9 cellular contexts compared by ENCODE assay signal in the genomic region with DNA sequence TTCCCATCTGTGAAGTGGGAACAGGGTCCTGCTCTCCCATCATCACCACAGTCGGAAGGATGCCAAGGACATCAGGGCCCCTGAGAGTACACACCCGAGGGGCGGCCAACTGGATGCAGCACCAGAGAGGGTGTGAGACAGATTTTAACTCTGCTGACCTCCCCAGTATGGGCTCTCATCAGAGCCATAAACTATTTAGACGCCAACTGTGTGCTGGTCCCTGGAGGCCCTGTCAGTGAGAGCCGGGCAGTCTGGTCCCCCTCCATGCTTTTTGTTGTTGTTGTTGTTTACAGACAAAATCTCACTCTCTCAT. TPM values are rescaled to one million over a fixed set of nuclear protein-coding genes. Genes with fewer than 3 reads are reported as not detected.
DNase-seq lines count a peak whose midpoint lies in the region; ATAC-seq, FAIRE-seq and TF ChIP-seq lines count a peak whose summit lies in the region.
"Had no signal": no experiment of that assay in that cellular context is flagged by ENCODE, and none has a peak within 500 bp of the region (broad histone marks: within the 10 kb centered on the region; RNA-seq: fewer than 3 reads in every experiment).

No MANE protein-coding gene starts in this region.

- POLR2A ChIA-PET in K562 (lab: Yijun Ruan, JAX) = interaction anchor here (0.6 kb wide), 1 partner anchor 108 kb away, joined by 4 read pairs; no protein-coding TSS in a partner anchor

- H3K27ac Mint-ChIP-seq in natural killer cell treated with Interleukin-12 subunit alpha and Interleukin-12 subunit beta and Interleukin-15 and Interleukin-18, amount 100 ng/mL, for 72 hours = peak overlapping the region; percentile 79 to 83

- intact Hi-C loops in K562 (cut with micrococcal nuclease) = no loop called here

- TF ChIP-seq EP300 in K562 (IDR thresholded peaks at IDR 0.05; ENCODE audit: low read length) = no peak

- in situ Hi-C loops in K562 (cut with MboI) = no loop called here

- H3K9me3 ChIP-seq in BLaER1 (no peaks in the 10 kb centered on the region), K562 (replicated peaks; ENCODE audit: control insufficient read depth, insufficient read depth, low read depth, low read length) (no peaks in the 10 kb centered on the region)

- peak overlapping the region; percentile 71 for H3K4me3 Mint-ChIP-seq in natural killer cell treated with Interleukin-12 subunit alpha and Interleukin-12 subunit beta and Interleukin-15 and Interleukin-18, amount 100 ng/mL, for 72 hours

- H3K9ac ChIP-seq in BLaER1 = no peak overlapping the region; the same call in 1 of the 2 replicates
- H3K9ac ChIP-seq in K562 (ENCODE audit: insufficient read depth in 1 of 2, low read depth in 2 of 2, low read length in 2 of 2) = no peak overlapping the region

- no peak overlapping the region for H3K27ac ChIP-seq in BLaER1
- H3K27ac ChIP-seq in K562 (ENCODE audit: extremely low read depth, low read depth, low read length) = no peak overlapping the region

- peak; percentile 1 for ATAC-seq in GM21381 (IDR thresholded peaks at IDR 0.05; ENCODE audit: unreplicated experiment)
- ATAC-seq in K562 = no peak
- ATAC-seq in natural killer cell treated with Interleukin-12 subunit alpha and Interleukin-12 subunit beta and Interleukin-15 and Interleukin-18, amount 100 ng/mL, for 72 hours = no peak
- no peak for ATAC-seq in HG03354 (IDR thresholded peaks at IDR 0.05; ENCODE audit: poor library complexity, severe bottlenecking, unreplicated experiment)
- ATAC-seq in GM19395 (IDR thresholded peaks at IDR 0.05; ENCODE audit: unreplicated experiment) = no peak

- DNase-seq in K562 (ENCODE audit: extremely low read depth in 1 of 4, low spot score in 3 of 4) (no peak), NCI-H1105 treated with DMSO at 0.1 percent for 48 hours (lab: John Stamatoyannopoulos, UW) (no peak), kidney glomerular epithelial cell (lab: John Stamatoyannopoulos, UW) (no peak)
- DNase-seq in natural killer cell treated with Interleukin-12 subunit alpha and Interleukin-12 subunit beta and Interleukin-15 and Interleukin-18, amount 100 ng/mL, for 72 hours (ENCODE audit: low spot score) = no peak

- H3K36me3 ChIP-seq in BLaER1 = no peaks in the 10 kb centered on the region
- H3K36me3 ChIP-seq in K562 (ENCODE audit: control insufficient read depth, insufficient read depth, low read length) = no peaks in the 10 kb centered on the region

- no peaks in the 10 kb centered on the region for H3K9me1 ChIP-seq in K562 (ENCODE audit: control insufficient read depth, insufficient read depth, low read length)

- H3K27me3 Mint-ChIP-seq in natural killer cell treated with Interleukin-12 subunit alpha and Interleukin-12 subunit beta and Interleukin-15 and Interleukin-18, amount 100 ng/mL, for 72 hours = no peaks in the 10 kb centered on the region

- WGBS in K562 (ENCODE audit: insufficient coverage, low coverage, missing lambda C conversion rate) = 59% methylated on average over 5 of the region's 5 CpGs

- BruUV-seq in K562 (replicated peaks; lab: Mats Ljungman, UMichigan) = no TSS peak

- no peak for TF ChIP-seq CTCF in K562 (IDR thresholded peaks at IDR 0.05 in 2 of 3, conservative IDR thresholded peaks at IDR 0.05 in 1 of 3; ENCODE audit: insufficient read depth in 2 of 3, low read depth in 1 of 3, low read length in 3 of 3)

- CTCF ChIA-PET in K562 (lab: Yijun Ruan, JAX; ENCODE audit: low intra/inter-chr PET ratio) = no interaction called here

- no peaks in the 10 kb centered on the region for H3K36me3 Mint-ChIP-seq in natural killer cell treated with Interleukin-12 subunit alpha and Interleukin-12 subunit beta and Interleukin-15 and Interleukin-18, amount 100 ng/mL, for 72 hours

- no peaks in the 10 kb centered on the region for H3K79me2 ChIP-seq in K562 (ENCODE audit: control insufficient read depth, insufficient read depth, low read length)

- H3K4me1 ChIP-seq in BLaER1 = peaks cover 98% of the 10 kb centered on the region
- H3K4me1 ChIP-seq in K562 (replicated peaks in 1 of 2; ENCODE audit: control insufficient read depth in 2 of 2, insufficient read depth in 2 of 2, low read length in 2 of 2) = peaks cover 13 to 17% of the 10 kb centered on the region in 2 experiments; a peak in 4 of 5 replicates

- H2AFZ ChIP-seq in K562 (ENCODE audit: low read depth, low read length) = no peak overlapping the region

- H3K4me1 Mint-ChIP-seq in natural killer cell treated with Interleukin-12 subunit alpha and Interleukin-12 subunit beta and Interleukin-15 and Interleukin-18, amount 100 ng/mL, for 72 hours (ENCODE audit: low read depth in 2 of 2) = peaks cover 75 to 76% of the 10 kb centered on the region in 2 donors

- H3K27me3 ChIP-seq in BLaER1 = peaks cover 11% of the 10 kb centered on the region
- H3K27me3 ChIP-seq in K562 (ENCODE audit: control insufficient read depth in 2 of 2, insufficient read depth in 2 of 2, low read length in 2 of 2) = peaks cover 6 to 20% of the 10 kb centered on the region in 2 experiments; a peak in 3 of 5 replicates

- H3K4me3 ChIP-seq in BLaER1 (no peak overlapping the region), K562 (no peak overlapping the region)

- no peak for TF ChIP-seq RAD21 in K562 (CRISPR knock-in tag; conservative IDR thresholded peaks at IDR 0.05 in 1 of 2, IDR thresholded peaks at IDR 0.05 in 1 of 2)

- FAIRE-seq in K562 (lab: Jason Lieb, UNC) = no peak
- FAIRE-seq: bronchial epithelial cell had no signal

- no peaks in the 10 kb centered on the region for H3K9me3 Mint-ChIP-seq in natural killer cell treated with Interleukin-12 subunit alpha and Interleukin-12 subunit beta and Interleukin-15 and Interleukin-18, amount 100 ng/mL, for 72 hours

- no peaks in the 10 kb centered on the region for H4K20me1 ChIP-seq in BLaER1
- no peaks in the 10 kb centered on the region for H4K20me1 ChIP-seq in K562 (replicated peaks; ENCODE audit: control insufficient read depth, insufficient read depth, low read length)

- no peak for TF ChIP-seq POLR2A in K562 (conservative IDR thresholded peaks at IDR 0.05)

- H3K4me2 ChIP-seq in BLaER1 = peak overlapping the region; percentile 87
- H3K4me2 ChIP-seq in K562 (ENCODE audit: insufficient read depth, low read length) = no peak overlapping the region

RNA-seq across cellular contexts. Expression of gene FGR, which starts 1.7 kb away (rescaled TPM):
- total RNA-seq in K562 (2011; cell fraction: chromatin; rRNA removed; ENCODE audit: low replicate concordance) = not detected in 2 replicates
- not detected in 2 replicates for total RNA-seq in K562 (2011; cell fraction: nucleolus; rRNA removed)
- total RNA-seq in K562 (2011; cell fraction: nucleoplasm; rRNA removed) = not detected in 2 replicates
- total RNA-seq in K562 (2014; rRNA removed) (not detected in 2 replicates), K562 (2014; rRNA removed; fragmentation: Illumina TruSeq; extraction: Trizol) (not detected in 2 replicates), K562 (2015; rRNA removed; fragmentation: Illumina TruSeq; extraction: Trizol) (not detected in 2 replicates), K562 (2021) (0.11 and 0.38 TPM in 2 replicates)
- polyA plus RNA-seq in K562 (2011; rRNA removed) (0.04 TPM in 1 of 2 replicates, not detected in the other), K562 (2014; fragmentation: Illumina TruSeq; extraction: Trizol) (not detected in 2 replicates), K562 (2014; fragmentation: Nextera tagmentation; extraction: Ambion mirVana) (not detected), K562 (2014; rRNA removed) (not detected in 2 replicates)
- polyA plus RNA-seq in K562 (2011; cell fraction: cytosol; rRNA removed) = 0.06 TPM in 1 of 2 replicates, not detected in the other
- 0.20 TPM in 1 of 2 replicates, not detected in the other for polyA plus RNA-seq in K562 (2011; cell fraction: nucleus; rRNA removed)
- not detected in 2 replicates for polyA plus RNA-seq in K562 (2012)
- not detected in 2 replicates for polyA minus RNA-seq in K562 (2011; rRNA and poly(A)+ RNA removed)
- not detected in 2 replicates for polyA minus RNA-seq in K562 (2011; cell fraction: cytosol; rRNA and poly(A)+ RNA removed)
- not detected in 2 replicates for polyA minus RNA-seq in K562 (2011; cell fraction: nucleus; rRNA and poly(A)+ RNA removed)
- total RNA-seq in natural killer cell treated with Interleukin-12 subunit alpha and Interleukin-12 subunit beta and Interleukin-15 and Interleukin-18, amount 100 ng/mL, for 72 hours = 10 to 100 TPM; 14.2 to 60.0 TPM

RNA-seq across cellular contexts. Expression of gene AHDC1, which starts 29.3 kb away (rescaled TPM):
- 62.5 and 101 TPM in 2 replicates for total RNA-seq in K562 (2011; cell fraction: chromatin; rRNA removed; ENCODE audit: low replicate concordance)
- 36.7 and 38.9 TPM in 2 replicates for total RNA-seq in K562 (2011; cell fraction: nucleolus; rRNA removed)
- 49.2 and 72.8 TPM in 2 replicates for total RNA-seq in K562 (2011; cell fraction: nucleoplasm; rRNA removed)
- total RNA-seq in K562 (2014; rRNA removed) (7.9 and 12.5 TPM in 2 replicates), K562 (2014; rRNA removed; fragmentation: Illumina TruSeq; extraction: Trizol) (3.6 and 4.6 TPM in 2 replicates), K562 (2015; rRNA removed; fragmentation: Illumina TruSeq; extraction: Trizol) (4.7 and 4.8 TPM in 2 replicates), K562 (2021) (36.4 and 37.8 TPM in 2 replicates)
- polyA plus RNA-seq in K562 (2011; rRNA removed) (3.1 and 4.2 TPM in 2 replicates), K562 (2014; fragmentation: Illumina TruSeq; extraction: Trizol) (5.4 and 9.5 TPM in 2 replicates), K562 (2014; fragmentation: Nextera tagmentation; extraction: Ambion mirVana) (under 1 TPM; 0.21 to 0.59 TPM), K562 (2014; rRNA removed) (8.5 and 9.0 TPM in 2 replicates)
- 2.3 and 3.9 TPM in 2 replicates for polyA plus RNA-seq in K562 (2011; cell fraction: cytosol; rRNA removed)
- polyA plus RNA-seq in K562 (2011; cell fraction: nucleus; rRNA removed) = 13.3 and 21.8 TPM in 2 replicates
- polyA plus RNA-seq in K562 (2012) = 13.7 and 18.2 TPM in 2 replicates
- 3.7 and 9.1 TPM in 2 replicates for polyA minus RNA-seq in K562 (2011; rRNA and poly(A)+ RNA removed)
- 12.2 and 15.2 TPM in 2 replicates for polyA minus RNA-seq in K562 (2011; cell fraction: cytosol; rRNA and poly(A)+ RNA removed)
- 10.6 and 11.6 TPM in 2 replicates for polyA minus RNA-seq in K562 (2011; cell fraction: nucleus; rRNA and poly(A)+ RNA removed)
- 10 to 100 TPM; 38.8 to 42.9 TPM for total RNA-seq in natural killer cell treated with Interleukin-12 subunit alpha and Interleukin-12 subunit beta and Interleukin-15 and Interleukin-18, amount 100 ng/mL, for 72 hours

RNA-seq across cellular contexts. Expression of gene IFI6, which starts 38.7 kb away (rescaled TPM):
- 0.67 TPM in 1 of 2 replicates, not detected in the other for total RNA-seq in K562 (2011; cell fraction: chromatin; rRNA removed; ENCODE audit: low replicate concordance)
- total RNA-seq in K562 (2011; cell fraction: nucleolus; rRNA removed) = 2.6 and 3.8 TPM in 2 replicates
- 1.1 and 2.4 TPM in 2 replicates for total RNA-seq in K562 (2011; cell fraction: nucleoplasm; rRNA removed)
- 4.5 and 4.7 TPM in 2 replicates for total RNA-seq in K562 (2014; rRNA removed)
- total RNA-seq in K562 (2014; rRNA removed; fragmentation: Illumina TruSeq; extraction: Trizol) = 0.99 and 1.0 TPM in 2 replicates
- total RNA-seq in K562 (2015; rRNA removed; fragmentation: Illumina TruSeq; extraction: Trizol) = 1.6 and 2.2 TPM in 2 replicates
- 3.8 and 5.0 TPM in 2 replicates for total RNA-seq in K562 (2021)
- 2.0 and 2.7 TPM in 2 replicates for polyA plus RNA-seq in K562 (2011; rRNA removed)
- 3.4 and 3.9 TPM in 2 replicates for polyA plus RNA-seq in K562 (2011; cell fraction: cytosol; rRNA removed)
- 0.55 and 1.0 TPM in 2 replicates for polyA plus RNA-seq in K562 (2011; cell fraction: nucleus; rRNA removed)
- polyA plus RNA-seq in K562 (2012) = 8.1 and 10.3 TPM in 2 replicates
- 2.4 and 2.9 TPM in 2 replicates for polyA plus RNA-seq in K562 (2014; fragmentation: Illumina TruSeq; extraction: Trizol)
- under 1 TPM; 0.17 to 0.76 TPM for polyA plus RNA-seq in K562 (2014; fragmentation: Nextera tagmentation; extraction: Ambion mirVana)
- polyA plus RNA-seq in K562 (2014; rRNA removed) = 4.0 and 4.4 TPM in 2 replicates
- 0.60 TPM in 1 of 2 replicates, not detected in the other for polyA minus RNA-seq in K562 (2011; rRNA and poly(A)+ RNA removed)
- 1.4 and 2.8 TPM in 2 replicates for polyA minus RNA-seq in K562 (2011; cell fraction: cytosol; rRNA and poly(A)+ RNA removed)
- polyA minus RNA-seq in K562 (2011; cell fraction: nucleus; rRNA and poly(A)+ RNA removed) = not detected in 2 replicates
- 10 to 100 TPM; 42.8 to 45.4 TPM for total RNA-seq in natural killer cell treated with Interleukin-12 subunit alpha and Interleukin-12 subunit beta and Interleukin-15 and Interleukin-18, amount 100 ng/mL, for 72 hours

Comparison
In these comparisons a context has a peak if more than half of its experiments do, and no peak if none do; other contexts are left out.
1. RNA of gene FGR, which starts 1.7 kb away (total RNA-seq): 14.2 to 60.0 TPM in natural killer cell treated with Interleukin-12 subunit alpha and Interleukin-12 subunit beta and Interleukin-15 and Interleukin-18, amount 100 ng/mL, for 72 hours; 0.11 to 0.38 TPM in K562; every median in the first group is over 10 times any median in the second.
2. RNA of gene IFI6, which starts 38.7 kb away (total RNA-seq): 42.8 to 45.4 TPM in natural killer cell treated with Interleukin-12 subunit alpha and Interleukin-12 subunit beta and Interleukin-15 and Interleukin-18, amount 100 ng/mL, for 72 hours; 0.67 to 5.0 TPM in K562; every median in the first group is over 4 times any median in the second.